ENCODE assay signal across 8 cellular contexts in the genomic region with DNA sequence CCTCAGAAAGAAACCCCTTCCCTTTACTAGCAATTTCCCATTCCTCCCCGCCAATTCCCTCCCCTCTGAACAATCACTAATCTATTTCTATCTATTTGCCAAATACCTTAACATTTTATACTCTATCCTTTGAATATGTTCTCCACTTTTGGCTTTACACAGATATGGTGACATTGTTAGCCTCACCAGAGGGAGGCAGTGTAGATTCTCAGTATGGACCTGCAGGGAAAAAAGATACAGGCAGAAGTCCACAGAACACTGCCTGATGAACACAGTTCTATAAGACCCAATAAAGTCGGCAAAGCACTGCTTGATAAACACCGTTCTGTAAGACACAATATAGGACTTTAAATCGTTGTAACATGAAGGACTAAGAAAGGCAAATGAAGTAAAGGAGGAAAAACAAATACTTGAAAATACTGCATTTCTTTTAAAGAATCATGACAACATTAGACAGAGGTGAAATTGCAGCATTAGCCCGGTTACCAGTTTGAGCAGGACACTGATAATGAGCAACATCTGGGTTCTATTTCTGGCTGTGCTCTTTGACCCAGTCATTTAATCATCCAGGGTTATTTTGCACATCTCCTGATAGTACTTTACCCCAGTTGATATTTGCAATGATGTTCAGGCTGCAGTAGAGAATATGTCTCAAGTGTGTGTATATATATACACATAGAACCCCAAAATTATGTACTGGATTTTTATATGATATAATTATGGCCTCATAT.
DNase-seq lines count a peak whose midpoint lies in the region; ATAC-seq, FAIRE-seq and TF ChIP-seq lines count a peak whose summit lies in the region.

No MANE protein-coding gene starts in this region.

- BruUV-seq in GM12878 (replicated peaks; lab: Mats Ljungman, UMichigan) = no TSS peak

- RAD21 ChIA-PET in GM12878 (lab: Charles Lee; ENCODE audit: unreplicated experiment) = interaction anchor here (1.7 to 8.0 kb wide), 2 partner anchors 197 kb away, joined by 6 to 61 read pairs; no protein-coding TSS in a partner anchor

- DNase-seq in AG09309 (ENCODE audit: low read depth) = no peak
- DNase-seq in NCI-H748 treated with DMSO at 0.1 percent for 48 hours (lab: John Stamatoyannopoulos, UW) = peak; percentile 49
- no peak for DNase-seq in GM12878 (ENCODE audit: low read depth, low spot score)
- DNase-seq in kidney glomerular epithelial cell (lab: John Stamatoyannopoulos, UW) = peak; percentile 4

- POLR2A ChIA-PET in GM12878 (lab: Charles Lee) = no interaction called here

- H3K36me3 ChIP-seq in GM12878 (ENCODE audit: control insufficient read depth in 2 of 2, insufficient read depth in 2 of 2, low read length in 1 of 2) = peaks cover 0 to 6% of the 10 kb centered on the region in 2 experiments; a peak in 3 of 4 replicates

- peak; percentile 80 for TF ChIP-seq RAD21 in GM12878 (IDR thresholded peaks at IDR 0.05; ENCODE audit: insufficient read depth, low read depth, low read length)

- TF ChIP-seq CTCF in AG09309 (IDR thresholded peaks at IDR 0.05; ENCODE audit: control insufficient read depth, insufficient read depth, low read depth, low read length, missing control alignments) (peak; percentile 53), GM12878 (IDR thresholded peaks at IDR 0.05 in 2 of 3, conservative IDR thresholded peaks at IDR 0.05 in 1 of 3; ENCODE audit: control insufficient read depth in 2 of 3, extremely low read depth in 1 of 3, insufficient read depth in 1 of 3, low read depth in 3 of 3, low read length in 3 of 3) (peak; percentile 48 to 66 (median 56); a peak in 5 of 6 replicates)

- H3K79me2 ChIP-seq in GM12878 (ENCODE audit: control insufficient read depth, insufficient read depth, low read length) = no peaks in the 10 kb centered on the region

- WGBS in GM12878 (ENCODE audit: insufficient coverage, insufficient replicate concordance, low lambda C conversion rate, missing lambda C conversion rate) = 77% methylated on average over 5 of the region's 5 CpGs

- SMC1A ChIA-PET in GM12878 (lab: Charles Lee; ENCODE audit: uncharacterized antibody, unreplicated experiment) = interaction anchor here (0.6 to 4.3 kb wide), 7 partner anchors 14 to 445 kb away, joined by 3 to 51 read pairs (median 3); no protein-coding TSS in a partner anchor

- H3K9me3 ChIP-seq in GM12878 (replicated peaks; ENCODE audit: control insufficient read depth, insufficient read depth, low read length) = no peaks in the 10 kb centered on the region

- H3K27ac ChIP-seq in GM12878 (ENCODE audit: control insufficient read depth, insufficient read depth) = no peak overlapping the region

- peaks cover 12% of the 10 kb centered on the region; the same call in 1 of the 2 replicates for H3K4me1 ChIP-seq in GM12878 (ENCODE audit: control insufficient read depth, insufficient read depth, low read length)

- no peak overlapping the region for H3K4me2 ChIP-seq in GM12878 (ENCODE audit: control insufficient read depth, insufficient read depth)

- TF ChIP-seq POLR2A in GM12878 (IDR thresholded peaks at IDR 0.05; ENCODE audit: low read depth, low read length) = no peak

- H4K20me1 ChIP-seq in GM12878 (ENCODE audit: control insufficient read depth, insufficient read depth) = peaks cover 7% of the 10 kb centered on the region; the same call in 1 of the 2 replicates

- in situ Hi-C loops in GM12878 (cut with MboI) = loop anchor here (10.0 kb wide), 2 partner anchors 453 to 1053 kb away; no protein-coding TSS in a partner anchor

- no peaks in the 10 kb centered on the region for H3K27me3 ChIP-seq in GM12878 (replicated peaks in 1 of 2; ENCODE audit: control insufficient read depth in 2 of 2, insufficient read depth in 2 of 2, low read length in 1 of 2)

- no peak for TF ChIP-seq EP300 in GM12878 (IDR thresholded peaks at IDR 0.05; ENCODE audit: borderline replicate concordance in 1 of 2, control insufficient read depth in 1 of 2, low read depth in 2 of 2, low read length in 2 of 2)

- FAIRE-seq in GM12878 (lab: Jason Lieb, UNC) = no peak

- H3K9ac ChIP-seq in GM12878 (ENCODE audit: control insufficient read depth, insufficient read depth, low read length) = no peak overlapping the region

- CTCF ChIA-PET in GM12878 (lab: Yijun Ruan, JAX) = interaction anchor here (0.6 to 8.1 kb wide), 21 partner anchors 9 to 1788 kb away, joined by 3 to 93 read pairs (median 4); no protein-coding TSS in a partner anchor

- no peak overlapping the region for H2AFZ ChIP-seq in GM12878 (ENCODE audit: control insufficient read depth, low read depth, low read length)

- intact Hi-C loops in GM12878 (cut with micrococcal nuclease; ENCODE audit: unreplicated experiment) = loop anchor here (2.0 to 10.0 kb wide), 4 partner anchors 143 to 1123 kb away; no protein-coding TSS in a partner anchor

- H3K4me3 ChIP-seq in AG09309 (ENCODE audit: control insufficient read depth, low read depth, low read length) (no peak overlapping the region), GM12878 (no peak overlapping the region)

- peak; percentile 25 for ATAC-seq in GM18861 (IDR thresholded peaks at IDR 0.05; ENCODE audit: unreplicated experiment)
- ATAC-seq in GM12878 = peak; percentile 66
- no peak for ATAC-seq in GM18502 (IDR thresholded peaks at IDR 0.05; ENCODE audit: poor library complexity, unreplicated experiment)
- no peak for ATAC-seq in HG03159 (IDR thresholded peaks at IDR 0.05; ENCODE audit: unreplicated experiment)
- ATAC-seq in GM21619 (IDR thresholded peaks at IDR 0.05; ENCODE audit: unreplicated experiment) = no peak

TF ChIP-seq in GM12878, 131 proteins besides CTCF, POLR2A, EP300 and RAD21:
- peak; percentile 53; the same call in 1 of the 2 replicates for TF ChIP-seq SMC3 (IDR thresholded peaks at IDR 0.05; ENCODE audit: borderline replicate concordance, low read length)
- TF ChIP-seq HCFC1 (IDR thresholded peaks at IDR 0.05; ENCODE audit: low read length) = no peak
- 0 out of 2 replicates have a peak, but pooled peaks have one; percentile 19 for TF ChIP-seq MXI1 (IDR thresholded peaks at IDR 0.05; ENCODE audit: low read depth, low read length)

Comparison
In these comparisons a context has a peak if more than half of its experiments do, and no peak if none do; other contexts are left out.
1. DNase-seq: peak in NCI-H748 treated with DMSO at 0.1 percent for 48 hours (single experiment) and kidney glomerular epithelial cell (single experiment); none in AG09309 (single experiment) and GM12878 (single experiment).
2. ATAC-seq: peak in GM18861 (single experiment) and GM12878 (single experiment); none in GM18502 (single experiment), HG03159 (single experiment) and GM21619 (single experiment).